In genomic region chr13:48506092-48506701, GRCh38 we compare ENCODE assay signal across 8 cellular contexts. TPM values are rescaled to one million over a fixed set of nuclear protein-coding genes. Genes with fewer than 3 reads are reported as not detected.
DNase-seq lines count a peak whose midpoint lies in the region; ATAC-seq and TF ChIP-seq lines count a peak whose summit lies in the region.

No MANE protein-coding gene starts in this region.

- H3K27ac Mint-ChIP-seq in activated naive CD4-positive, alpha-beta T cell treated with anti-CD3 and anti-CD28 coated beads, Interleukin-2, amount 10 ng/mL, durations not matched to agents 7 days and 5 days = peak overlapping the region; percentile 99

- H4K5ac ChIP-seq in IMR-90 (ENCODE audit: low read depth, low read length) = peak overlapping the region; percentile 21; the same call in 1 of the 2 replicates

- no peak overlapping the region for H4K8ac ChIP-seq in IMR-90 (ENCODE audit: low read depth in 2 of 2, low read length in 2 of 2)

- H2BK15ac ChIP-seq in IMR-90 (ENCODE audit: low read depth, low read length) = no peak overlapping the region

- H3K36me3 Mint-ChIP-seq in activated naive CD4-positive, alpha-beta T cell treated with anti-CD3 and anti-CD28 coated beads, Interleukin-2, amount 10 ng/mL, durations not matched to agents 7 days and 5 days = peaks cover 75% of the 10 kb centered on the region

- H3K27me3 ChIP-seq in IMR-90 (ENCODE audit: control insufficient read depth, insufficient read depth, low read length) = no peaks in the 10 kb centered on the region
- H3K27me3 ChIP-seq in subcutaneous abdominal adipose tissue (ENCODE audit: control insufficient read depth in 5 of 5, insufficient read depth in 4 of 5, low read length in 5 of 5) = no peaks in the 10 kb centered on the region

- no peak overlapping the region for H3K14ac ChIP-seq in IMR-90 (replicated peaks; ENCODE audit: low read depth, low read length)

- H3K4me1 ChIP-seq in IMR-90 (ENCODE audit: control insufficient read depth, insufficient read depth, low read length) (peaks cover 2% of the 10 kb centered on the region), subcutaneous abdominal adipose tissue (ENCODE audit: control insufficient read depth in 5 of 5, insufficient read depth in 5 of 5, low read length in 5 of 5) (peaks cover 2 to 55% (median 24%) of the 10 kb centered on the region in 5 donors)

- BruUV-seq in IMR-90 (replicated peaks; lab: Mats Ljungman, UMichigan) = no TSS peak

- intact Hi-C loops in IMR-90 (cut with micrococcal nuclease) = no loop called here

- H3K36me3 ChIP-seq in IMR-90 (ENCODE audit: control insufficient read depth, insufficient read depth, low read length) = no peaks in the 10 kb centered on the region
- peaks cover 0 to 9% (median 3%) of the 10 kb centered on the region in 5 donors for H3K36me3 ChIP-seq in subcutaneous abdominal adipose tissue (ENCODE audit: control insufficient read depth in 5 of 5, insufficient read depth in 5 of 5, low read length in 5 of 5)

- no peaks in the 10 kb centered on the region for H3K27me3 Mint-ChIP-seq in activated naive CD4-positive, alpha-beta T cell treated with anti-CD3 and anti-CD28 coated beads, Interleukin-2, amount 10 ng/mL, durations not matched to agents 7 days and 5 days

- H2AK9ac ChIP-seq in IMR-90 (replicated peaks; ENCODE audit: low read depth, low read length, poor library complexity) = no peak overlapping the region

- TF ChIP-seq CTCF in IMR-90 (conservative IDR thresholded peaks at IDR 0.05; ENCODE audit: low read depth, low read length) = no peak

- H3K9me3 Mint-ChIP-seq in activated naive CD4-positive, alpha-beta T cell treated with anti-CD3 and anti-CD28 coated beads, Interleukin-2, amount 10 ng/mL, durations not matched to agents 7 days and 5 days = peaks cover 6% of the 10 kb centered on the region

- H3K4me3 Mint-ChIP-seq in activated naive CD4-positive, alpha-beta T cell treated with anti-CD3 and anti-CD28 coated beads, Interleukin-2, amount 10 ng/mL, durations not matched to agents 7 days and 5 days = peak overlapping the region; percentile 54

- H3K9me3 ChIP-seq in IMR-90 (ENCODE audit: control insufficient read depth, insufficient read depth, low read length) (no peaks in the 10 kb centered on the region), subcutaneous abdominal adipose tissue (ENCODE audit: control insufficient read depth in 5 of 5, low read length in 5 of 5) (no peaks in the 10 kb centered on the region)

- CTCF ChIA-PET in activated naive CD4-positive, alpha-beta T cell treated with anti-CD3 and anti-CD28 coated beads, Interleukin-2, amount 10 ng/mL, durations not matched to agents 7 days and 5 days (lab: Charles Lee) = interaction anchor here (1.0 to 1.9 kb wide), 8 partner anchors 10 to 171 kb away, joined by 3 to 14 read pairs (median 4); no protein-coding TSS in a partner anchor
- CTCF ChIA-PET in IMR-90 (lab: Yijun Ruan, JAX) = no interaction called here

- H4K20me1 ChIP-seq in IMR-90 (ENCODE audit: insufficient read depth, low read length) = no peaks in the 10 kb centered on the region

- WGBS in IMR-90 (ENCODE audit: extremely low coverage in 2 of 2, insufficient read length in 1 of 2), 2 experiments = 87% methylated on average over 7 of the region's 14 CpGs; no CpG with 5 or more reads in 1 of the 2 experiments

- H3K18ac ChIP-seq in IMR-90 (ENCODE audit: low read depth, low read length) = peak overlapping the region; percentile 42; the same call in 1 of the 2 replicates

- no peak for ATAC-seq in IMR-90 (ENCODE audit: low read depth)

- H3K4me3 ChIP-seq in IMR-90 (ENCODE audit: insufficient read depth, low read depth, low read length) (no peak overlapping the region), subcutaneous abdominal adipose tissue (ENCODE audit: low read depth in 1 of 5, low read length in 5 of 5) (peak overlapping the region in 3 of 5 donors; percentile 12 to 32 (median 18))

- H3K9ac ChIP-seq in IMR-90 (ENCODE audit: low read depth, low read length) = no peak overlapping the region
- peak overlapping the region in 2 of 5 donors; percentile 38 to 57 for H3K9ac ChIP-seq in subcutaneous abdominal adipose tissue (ENCODE audit: low read length in 5 of 5)

- TF ChIP-seq RAD21 in IMR-90 (IDR thresholded peaks at IDR 0.05; ENCODE audit: low read length) = no peak

- no peak overlapping the region for H2AFZ ChIP-seq in IMR-90 (replicated peaks; ENCODE audit: low read length, poor library complexity)

- no peak overlapping the region for H2AK5ac ChIP-seq in IMR-90 (ENCODE audit: low read depth, low read length)

- no peak overlapping the region for H3K23ac ChIP-seq in IMR-90 (ENCODE audit: low read depth, low read length)

- dilution Hi-C loops in IMR-90 (cut with HindIII; ENCODE audit: low sequenced_read_pairs, unreplicated experiment) = no loop called here

- peaks cover 85% of the 10 kb centered on the region for H3K4me1 Mint-ChIP-seq in activated naive CD4-positive, alpha-beta T cell treated with anti-CD3 and anti-CD28 coated beads, Interleukin-2, amount 10 ng/mL, durations not matched to agents 7 days and 5 days

- H3K4ac ChIP-seq in IMR-90 (ENCODE audit: low read depth, low read length) = no peak overlapping the region

- H3K4me2 ChIP-seq in IMR-90 (ENCODE audit: low read depth, low read length) = no peak overlapping the region

- in situ Hi-C loops in IMR-90 (cut with MboI; ENCODE audit: low sequenced_read_pairs) = no loop called here

- peak overlapping the region; percentile 75; the same call in 1 of the 2 replicates for H3K27ac ChIP-seq in IMR-90 (ENCODE audit: insufficient read depth, low read length)
- peak overlapping the region; percentile 95 for H3K27ac ChIP-seq in epithelial cell of prostate
- H3K27ac ChIP-seq in subcutaneous abdominal adipose tissue (ENCODE audit: low read depth, low read length) = peak overlapping the region; percentile 80

- H3K9me1 ChIP-seq in IMR-90 (ENCODE audit: insufficient read depth, low read length) = no peaks in the 10 kb centered on the region; the same call in 1 of the 2 replicates

- H3K56ac ChIP-seq in IMR-90 (ENCODE audit: extremely low read depth, insufficient read depth, low read length) = no peak overlapping the region

- no peak overlapping the region for H2BK5ac ChIP-seq in IMR-90 (ENCODE audit: low read depth, low read length, poor library complexity, severe bottlenecking)

- H2BK120ac ChIP-seq in IMR-90 (ENCODE audit: low read depth, low read length) = no peak overlapping the region

- no peak for TF ChIP-seq POLR2A in IMR-90 (IDR thresholded peaks at IDR 0.05; ENCODE audit: low read depth, low read length)

- H4K91ac ChIP-seq in IMR-90 (ENCODE audit: insufficient read depth, low read depth, low read length) = no peak overlapping the region

- no peaks in the 10 kb centered on the region for H3K79me1 ChIP-seq in IMR-90 (ENCODE audit: low read depth in 1 of 2, low read length in 2 of 2)

- no peak for DNase-seq in activated naive CD4-positive, alpha-beta T cell treated with anti-CD3 and anti-CD28 coated beads, Interleukin-2, amount 10 ng/mL, durations not matched to agents 7 days and 5 days
- DNase-seq in activated naive CD4-positive, alpha-beta T cell treated with Interleukin-2 at 50 U/mL for 16 hours = no peak
- DNase-seq in IMR-90 (no peak), epithelial cell of prostate (ENCODE audit: low read depth, low spot score) (no peak), D341Med (ENCODE audit: low spot score) (no peak), NCI-H524 treated with DMSO at 0.1 percent for 48 hours (lab: John Stamatoyannopoulos, UW) (no peak), A172 (ENCODE audit: low spot score) (no peak)

- POLR2A ChIA-PET in IMR-90 (lab: Charles Lee; ENCODE audit: unreplicated experiment) = no interaction called here

- no peak overlapping the region for H2BK20ac ChIP-seq in IMR-90 (ENCODE audit: low read depth, low read length)

TF ChIP-seq in IMR-90, 13 proteins besides CTCF, POLR2A, EP300 and RAD21:
- TF ChIP-seq, protein P1, sequence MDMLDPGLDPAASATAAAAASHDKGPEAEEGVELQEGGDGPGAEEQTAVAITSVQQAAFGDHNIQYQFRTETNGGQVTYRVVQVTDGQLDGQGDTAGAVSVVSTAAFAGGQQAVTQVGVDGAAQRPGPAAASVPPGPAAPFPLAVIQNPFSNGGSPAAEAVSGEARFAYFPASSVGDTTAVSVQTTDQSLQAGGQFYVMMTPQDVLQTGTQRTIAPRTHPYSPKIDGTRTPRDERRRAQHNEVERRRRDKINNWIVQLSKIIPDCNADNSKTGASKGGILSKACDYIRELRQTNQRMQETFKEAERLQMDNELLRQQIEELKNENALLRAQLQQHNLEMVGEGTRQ (IDR thresholded peaks at IDR 0.05; ENCODE audit: low read depth, low read length) = no peak
- TF ChIP-seq MXI1 (IDR thresholded peaks at IDR 0.05; ENCODE audit: borderline replicate concordance, low read depth, low read length) = no peak

RNA-seq across cellular contexts. Expression of gene RCBTB2, which starts 26.7 kb away (rescaled TPM):
- total RNA-seq in IMR-90 (2012; rRNA removed) = 5.2 and 5.3 TPM in 2 replicates
- 3.0 and 4.0 TPM in 2 replicates for polyA plus RNA-seq in IMR-90 (2012; rRNA removed)
- polyA plus RNA-seq in IMR-90 (2012; cell fraction: cytosol; rRNA removed) = 1.4 and 2.8 TPM in 2 replicates
- polyA plus RNA-seq in IMR-90 (2012; cell fraction: nucleus; rRNA removed; ENCODE audit: low replicate concordance) = 1.9 and 5.6 TPM in 2 replicates
- total RNA-seq in A172 (2014; rRNA removed; shearing (Covaris generic)) = 1.4 and 7.7 TPM in 2 replicates
